ENCODE assay signal across 13 cellular contexts in the genomic region with DNA sequence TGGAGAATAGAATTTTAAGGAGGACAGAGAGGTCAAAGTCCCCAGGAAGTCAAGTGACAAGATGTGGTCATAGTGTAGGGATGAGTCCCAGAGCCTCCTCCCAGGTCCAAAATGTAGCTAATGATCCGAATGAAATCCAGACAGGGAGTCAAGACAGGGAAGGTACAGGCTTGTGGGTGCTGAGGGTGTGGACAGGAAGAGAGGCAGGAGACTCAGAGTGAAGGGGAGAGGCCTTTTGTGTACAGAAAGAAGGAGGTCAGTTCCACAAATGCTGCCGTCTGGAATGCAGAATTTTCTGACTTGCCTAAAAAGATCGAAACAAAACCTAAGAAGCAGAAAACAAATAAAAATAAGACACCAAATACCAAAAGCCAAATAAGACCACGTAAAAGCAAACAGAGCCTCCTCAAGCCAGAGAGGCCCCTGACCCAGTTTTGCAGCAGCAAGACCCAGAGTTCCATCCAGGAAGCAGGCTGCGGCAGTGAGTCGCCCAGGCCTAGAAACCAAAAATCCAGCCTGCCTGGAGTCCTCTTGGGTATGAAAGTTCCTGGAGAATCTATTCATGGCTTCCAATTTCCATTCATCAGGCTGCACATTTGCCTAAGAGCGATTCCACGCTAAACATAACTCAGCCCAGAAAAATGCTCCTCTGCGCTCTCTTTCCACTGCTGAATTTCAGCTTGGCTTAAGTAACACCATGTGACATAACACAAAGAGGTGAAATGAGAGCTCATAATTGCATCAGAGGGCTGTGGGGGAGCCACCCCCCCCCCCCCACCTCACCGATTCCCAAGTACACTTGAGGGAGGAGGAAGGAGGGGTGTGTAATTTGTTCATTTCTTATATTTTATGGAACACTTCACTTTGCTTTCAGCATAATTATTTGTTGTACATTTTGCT.
A peak's percentile ranks its signal among the peaks of the same experiment; 100 is the strongest.
DNase-seq lines count a peak whose midpoint lies in the region; ATAC-seq and TF ChIP-seq lines count a peak whose summit lies in the region.
"Had no signal": no experiment of that assay in that cellular context is flagged by ENCODE, and none has a peak within 500 bp of the region (broad histone marks: within the 10 kb centered on the region; RNA-seq: fewer than 3 reads in every experiment).

No MANE protein-coding gene starts in this region.

- no TSS peak for BruUV-seq in mammary epithelial cell (replicated peaks; lab: Mats Ljungman, UMichigan)

- no peak overlapping the region for H3K9ac ChIP-seq in mammary epithelial cell (ENCODE audit: insufficient read depth, low read length)
- H3K9ac ChIP-seq: BLaER1 had no signal

- H3K4me1 ChIP-seq in mammary epithelial cell (ENCODE audit: insufficient read depth, low read length) (peaks cover 19% of the 10 kb centered on the region), breast epithelium (no peaks in the 10 kb centered on the region), right cardiac atrium (ENCODE audit: control insufficient read depth, insufficient read depth, low read length) (peaks cover 3% of the 10 kb centered on the region), stomach (no peaks in the 10 kb centered on the region)
- H3K4me1 ChIP-seq: ascending aorta, BLaER1 had no signal

- dilution Hi-C loops in mammary epithelial cell (cut with HindIII; ENCODE audit: low sequenced_read_pairs) = no loop called here

- H3K36me3 Mint-ChIP-seq in type B pancreatic cell (no peaks in the 10 kb centered on the region), natural killer cell (no peaks in the 10 kb centered on the region)
- H3K36me3 Mint-ChIP-seq: mesothelial cell of epicardium had no signal

- peak; percentile 61 to 68 for ATAC-seq in right cardiac atrium
- ATAC-seq in natural killer cell = no peak
- no peak for ATAC-seq in GM21447 (IDR thresholded peaks at IDR 0.05; ENCODE audit: unreplicated experiment)
- ATAC-seq: PC-3 had no signal

- TF ChIP-seq POLR2A in breast epithelium (IDR thresholded peaks at IDR 0.05) (no peak), stomach (IDR thresholded peaks at IDR 0.05) (no peak)

- H3K27ac ChIP-seq in mammary epithelial cell (ENCODE audit: insufficient read depth, low read depth, low read length) = peak overlapping the region; percentile 5
- H3K27ac ChIP-seq in breast epithelium = no peak overlapping the region
- peak overlapping the region; percentile 32 for H3K27ac ChIP-seq in angular gyrus (ENCODE audit: low read depth, low read length)
- H3K27ac ChIP-seq in right cardiac atrium (ENCODE audit: low read length) = no peak overlapping the region
- no peak overlapping the region for H3K27ac ChIP-seq in stomach
- H3K27ac ChIP-seq: ascending aorta, BLaER1, HL-60 had no signal

- TF ChIP-seq EP300 in stomach (IDR thresholded peaks at IDR 0.05) = no peak

- no peaks in the 10 kb centered on the region for H4K20me1 ChIP-seq in mammary epithelial cell (ENCODE audit: insufficient read depth, low read length)
- H4K20me1 ChIP-seq: BLaER1 had no signal

- in situ Hi-C loops in mammary epithelial cell (cut with MboI; ENCODE audit: low sequenced_read_pairs in 2 of 2) = no loop called here

- WGBS in mammary epithelial cell (ENCODE audit: low coverage, missing lambda C conversion rate) = 54% methylated on average over 8 of the region's 10 CpGs
- 58% methylated on average over 10 of the region's 10 CpGs for WGBS in right cardiac atrium
- WGBS in stomach, 5 donors = 62 to 77% (median 64%) methylated on average over 10 of the region's 10 CpGs

- no peaks in the 10 kb centered on the region for H3K79me2 ChIP-seq in mammary epithelial cell (ENCODE audit: insufficient read depth, low read length)

- intact Hi-C loops in mammary epithelial cell (cut with micrococcal nuclease) = no loop called here
- intact Hi-C loops in breast epithelium (cut with DNase I; ENCODE audit: low total_unique reads) = no loop called here
- intact Hi-C loops in right cardiac atrium (cut with DNase I) = no loop called here
- intact Hi-C loops in stomach (cut with DNase I; ENCODE audit: low total_unique reads) = no loop called here
- intact Hi-C loops in natural killer cell (cut with micrococcal nuclease) = no loop called here

- no peaks in the 10 kb centered on the region for H3K36me3 ChIP-seq in mammary epithelial cell (ENCODE audit: insufficient read depth, low read length)
- H3K36me3 ChIP-seq in breast epithelium = no peaks in the 10 kb centered on the region
- H3K36me3 ChIP-seq in stomach = no peaks in the 10 kb centered on the region
- H3K36me3 ChIP-seq: ascending aorta, BLaER1 had no signal

- H3K4me1 Mint-ChIP-seq in type B pancreatic cell (ENCODE audit: unreplicated experiment) = peaks cover 29% of the 10 kb centered on the region
- H3K4me1 Mint-ChIP-seq in natural killer cell = no peaks in the 10 kb centered on the region

- peak; percentile 12 for DNase-seq in mammary epithelial cell
- no peak for DNase-seq in breast epithelium (ENCODE audit: low spot score in 2 of 2)
- peak in 2 of 3 donors; percentile 16 to 46 for DNase-seq in right cardiac atrium
- no peak for DNase-seq in type B pancreatic cell (ENCODE audit: extremely low spot score, unreplicated experiment)
- DNase-seq in stomach = no peak
- DNase-seq in natural killer cell = no peak
- DNase-seq: PC-3 had no signal

- H3K27me3 ChIP-seq in mammary epithelial cell (ENCODE audit: insufficient read depth, low read length) = no peaks in the 10 kb centered on the region
- H3K27me3 ChIP-seq in breast epithelium = no peaks in the 10 kb centered on the region
- no peaks in the 10 kb centered on the region for H3K27me3 ChIP-seq in right cardiac atrium (ENCODE audit: control insufficient read depth, insufficient read depth)
- H3K27me3 ChIP-seq in stomach = peaks cover 0 to 5% (median 0%) of the 10 kb centered on the region in 3 donors
- H3K27me3 ChIP-seq: ascending aorta, BLaER1 had no signal

- peak overlapping the region; percentile 55 for H3K27ac Mint-ChIP-seq in type B pancreatic cell
- no peak overlapping the region for H3K27ac Mint-ChIP-seq in natural killer cell
- H3K27ac Mint-ChIP-seq: mesothelial cell of epicardium had no signal

- peak overlapping the region; percentile 41 for H2AFZ ChIP-seq in mammary epithelial cell (ENCODE audit: low read depth, low read length)

- CTCF ChIA-PET in mammary epithelial cell (lab: Charles Lee; ENCODE audit: low non-redundant PET) = no interaction called here

- H3K27me3 Mint-ChIP-seq in type B pancreatic cell = no peaks in the 10 kb centered on the region
- peaks cover 8 to 41% of the 10 kb centered on the region in 2 donors for H3K27me3 Mint-ChIP-seq in natural killer cell (ENCODE audit: low read depth in 2 of 2)

- H3K4me3 ChIP-seq in mammary epithelial cell (replicated peaks in 1 of 3; ENCODE audit: insufficient read depth in 1 of 3, low read depth in 2 of 3, low read length in 3 of 3) = no peak overlapping the region
- no peak overlapping the region for H3K4me3 ChIP-seq in breast epithelium
- H3K4me3 ChIP-seq in right cardiac atrium (ENCODE audit: low read length) = no peak overlapping the region
- H3K4me3 ChIP-seq in stomach = no peak overlapping the region
- H3K4me3 ChIP-seq: ascending aorta, BLaER1 had no signal

- no peaks in the 10 kb centered on the region for H3K9me3 Mint-ChIP-seq in type B pancreatic cell
- no peaks in the 10 kb centered on the region for H3K9me3 Mint-ChIP-seq in natural killer cell

- no peak for TF ChIP-seq CTCF in mammary epithelial cell (conservative IDR thresholded peaks at IDR 0.05 in 1 of 2, IDR thresholded peaks at IDR 0.05 in 1 of 2; ENCODE audit: extremely low read depth in 1 of 2, insufficient read depth in 1 of 2, low read depth in 1 of 2, low read length in 2 of 2)
- TF ChIP-seq CTCF in breast epithelium (IDR thresholded peaks at IDR 0.05) = no peak
- TF ChIP-seq CTCF in type B pancreatic cell (conservative IDR thresholded peaks at IDR 0.05) = no peak
- no peak for TF ChIP-seq CTCF in stomach (IDR thresholded peaks at IDR 0.05)
- TF ChIP-seq CTCF in natural killer cell (IDR thresholded peaks at IDR 0.05) = no peak

- H3K4me3 Mint-ChIP-seq in type B pancreatic cell (no peak overlapping the region), natural killer cell (no peak overlapping the region)
- H3K4me3 Mint-ChIP-seq: mesothelial cell of epicardium had no signal

- no peak overlapping the region for H3K4me2 ChIP-seq in mammary epithelial cell (ENCODE audit: insufficient read depth, low read depth, low read length)
- H3K4me2 ChIP-seq: BLaER1 had no signal

- H3K9me3 ChIP-seq in mammary epithelial cell (replicated peaks; ENCODE audit: insufficient read depth, low read length) (no peaks in the 10 kb centered on the region), breast epithelium (peaks cover 0 to 11% of the 10 kb centered on the region in 2 donors), right cardiac atrium (ENCODE audit: control insufficient read depth, low read length) (no peaks in the 10 kb centered on the region), stomach (peaks cover 0 to 11% (median 4%) of the 10 kb centered on the region in 4 donors)
- H3K9me3 ChIP-seq: ascending aorta had no signal

Comparison
In these comparisons a context has a peak if more than half of its experiments do, and no peak if none do; other contexts are left out.
1. DNase-seq: peak in mammary epithelial cell (single experiment) and right cardiac atrium (2 of 3); none in breast epithelium (0 of 2), type B pancreatic cell (single experiment), stomach (single experiment) and natural killer cell (single experiment).
2. H3K27ac ChIP-seq: peak in mammary epithelial cell (single experiment) and angular gyrus (single experiment); none in breast epithelium (0 of 2), right cardiac atrium (single experiment) and stomach (0 of 5).
3. ATAC-seq: peak in right cardiac atrium (2 of 2); none in natural killer cell (0 of 3) and GM21447 (single experiment).